Comparison of ENCODE assay signal across 17 cellular contexts in the genomic region with DNA sequence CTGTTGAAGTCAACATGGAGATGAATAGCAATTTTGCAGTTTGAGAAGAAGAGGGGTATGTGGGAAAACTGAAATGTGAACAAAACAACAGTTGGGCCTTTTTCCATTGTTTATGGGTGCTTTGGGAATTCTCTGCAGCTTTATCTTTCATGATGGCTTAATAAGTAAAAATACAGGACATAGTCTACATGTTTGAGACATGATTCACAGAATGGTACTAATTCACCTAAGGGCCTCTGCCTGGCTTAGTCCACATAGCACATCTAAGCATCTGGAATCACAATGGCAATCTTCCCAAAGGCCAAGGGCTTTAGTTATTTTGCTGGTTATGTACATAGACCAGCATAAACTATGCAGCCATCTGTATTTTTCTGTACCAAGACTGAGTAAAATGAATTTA.
A peak's percentile ranks its signal among the peaks of the same experiment; 100 is the strongest.
DNase-seq lines count a peak whose midpoint lies in the region; ATAC-seq and TF ChIP-seq lines count a peak whose summit lies in the region.
"Had no signal": no experiment of that assay in that cellular context is flagged by ENCODE, and none has a peak within 500 bp of the region (broad histone marks: within the 10 kb centered on the region; RNA-seq: fewer than 3 reads in every experiment).

No MANE protein-coding gene starts in this region.

- no peak overlapping the region for H3K27ac ChIP-seq in heart left ventricle
- no peak overlapping the region for H3K27ac ChIP-seq in esophagus squamous epithelium
- H3K27ac ChIP-seq: gastrocnemius medialis, right lobe of liver had no signal

- H3K9me3 ChIP-seq in heart left ventricle (no peaks in the 10 kb centered on the region), esophagus squamous epithelium (no peaks in the 10 kb centered on the region)
- H3K9me3 ChIP-seq: gastrocnemius medialis, right lobe of liver had no signal

- H3K36me3 ChIP-seq in heart left ventricle: no peaks in the 10 kb centered on the region
- no peaks in the 10 kb centered on the region for H3K36me3 ChIP-seq in esophagus squamous epithelium
- H3K36me3 ChIP-seq: gastrocnemius medialis, right lobe of liver had no signal

- intact Hi-C loops in heart left ventricle (cut with DNase I): no loop called here
- intact Hi-C loops in Right ventricle myocardium inferior (cut with DNase I): no loop called here
- intact Hi-C loops in esophagus squamous epithelium (cut with DNase I): no loop called here

- no peaks in the 10 kb centered on the region for H3K4me1 ChIP-seq in heart left ventricle
- H3K4me1 ChIP-seq in esophagus squamous epithelium: no peaks in the 10 kb centered on the region
- H3K4me1 ChIP-seq: gastrocnemius medialis, right lobe of liver had no signal

- ATAC-seq in heart left ventricle: no peak
- no peak for ATAC-seq in Right ventricle myocardium inferior
- ATAC-seq: activated CD8-positive, alpha-beta T cell treated with anti-CD3 and anti-CD28 coated beads, Interleukin-2, amount 10 ng/mL, durations not matched to agents 7 days and 5 days; gastrocnemius medialis; naive thymus-derived CD8-positive, alpha-beta T cell; right lobe of liver had no signal

- TF ChIP-seq CTCF in HFF-Myc (IDR thresholded peaks at IDR 0.05; ENCODE audit: low read depth, low read length, missing control alignments): no peak
- TF ChIP-seq CTCF in foreskin fibroblast (IDR thresholded peaks at IDR 0.05; ENCODE audit: low read depth, low read length): no peak
- TF ChIP-seq CTCF in heart left ventricle (IDR thresholded peaks at IDR 0.05): no peak
- TF ChIP-seq CTCF in esophagus squamous epithelium (IDR thresholded peaks at IDR 0.05): no peak

- DNase-seq in HFF-Myc (ENCODE audit: extremely low read depth, low read depth) (peak; percentile 92), amniotic epithelial cell (ENCODE audit: low read depth) (peak; percentile 93), foreskin fibroblast (peak; percentile 51 to 88), COR-L47 (lab: John Stamatoyannopoulos, UW) (no peak), heart left ventricle (no peak), Right ventricle myocardium inferior (ENCODE audit: missing footprints) (no peak), esophagus squamous epithelium (lab: John Stamatoyannopoulos, UW) (no peak)
- DNase-seq: activated CD8-positive, alpha-beta T cell treated with anti-CD3 and anti-CD28 coated beads, Interleukin-2, amount 10 ng/mL, durations not matched to agents 7 days and 5 days; activated naive CD4-positive, alpha-beta T cell; DMS153; gastrocnemius medialis; naive thymus-derived CD8-positive, alpha-beta T cell; NCI-H1048; NCI-H510A treated with DMSO at 0.1 percent for 48 hours; right lobe of liver; substantia nigra; T-helper 9 cell had no signal

- TF ChIP-seq POLR2A in heart left ventricle (IDR thresholded peaks at IDR 0.05) (no peak), esophagus squamous epithelium (IDR thresholded peaks at IDR 0.05) (no peak)

- H3K4me3 ChIP-seq in HFF-Myc (replicated peaks; ENCODE audit: low read depth, low read length): no peak overlapping the region
- H3K4me3 ChIP-seq in foreskin fibroblast (ENCODE audit: low read depth in 1 of 2, low read length in 2 of 2): no peak overlapping the region
- H3K4me3 ChIP-seq in heart left ventricle: no peak overlapping the region
- H3K4me3 ChIP-seq in esophagus squamous epithelium: no peak overlapping the region
- H3K4me3 ChIP-seq: gastrocnemius medialis, right lobe of liver had no signal

- H3K27me3 ChIP-seq in heart left ventricle (no peaks in the 10 kb centered on the region), esophagus squamous epithelium (no peaks in the 10 kb centered on the region)
- H3K27me3 ChIP-seq: gastrocnemius medialis, right lobe of liver had no signal

Comparison
In these comparisons a context has a peak if more than half of its experiments do, and no peak if none do; other contexts are left out.
1. DNase-seq: peak in HFF-Myc (single experiment), amniotic epithelial cell (single experiment) and foreskin fibroblast (2 of 2); none in COR-L47 (single experiment), heart left ventricle (0 of 5), Right ventricle myocardium inferior (single experiment) and esophagus squamous epithelium (single experiment).